In genomic region chr5:179623001-179623905, GRCh38 we compare ENCODE assay signal across 8 cellular contexts. TPM values are rescaled to one million over a fixed set of nuclear protein-coding genes. Genes with fewer than 3 reads are reported as not detected.
DNase-seq lines count a peak whose midpoint lies in the region; ATAC-seq and TF ChIP-seq lines count a peak whose summit lies in the region.

Gene HNRNPH1 (minus strand): TSS chr5:179623671. CDS start chr5:179623133, 538 bp downstream.

- ATAC-seq in GM19395 (IDR thresholded peaks at IDR 0.05; ENCODE audit: unreplicated experiment) (peak; percentile 74), HG03565 (IDR thresholded peaks at IDR 0.05; ENCODE audit: unreplicated experiment) (peak; percentile 68)

- H3K9me3 ChIP-seq in liver (ENCODE audit: control insufficient read depth in 4 of 4, low read length in 3 of 4), result no peaks in the 10 kb centered on the region

- peak within 1 kb of the TSS; percentile 100 for H3K27ac ChIP-seq in C4-2B
- peak within 1 kb of the TSS; percentile 98 for H3K27ac ChIP-seq in liver (ENCODE audit: low read depth in 1 of 2, low read length in 2 of 2)

- peak in 1 of 2 donors; percentile 10 for TF ChIP-seq RAD21 in liver (IDR thresholded peaks at IDR 0.05)

- H3K4me1 ChIP-seq in liver (ENCODE audit: control insufficient read depth in 4 of 4, insufficient read depth in 4 of 4, low read length in 3 of 4), result peaks cover 0 to 44% (median 43%) of the 10 kb centered on the region in 4 donors

- no peaks in the 10 kb centered on the region for H3K27me3 ChIP-seq in liver (ENCODE audit: control insufficient read depth in 4 of 4, insufficient read depth in 4 of 4, low read length in 3 of 4)

- DNase-seq in NCI-H774 (lab: John Stamatoyannopoulos, UW) (peak; percentile 98), dermis microvascular lymphatic vessel endothelial cell (ENCODE audit: low read depth in 2 of 2) (peak; percentile 97 to 98)
- peak; percentile 97 for DNase-seq in activated CD4-positive, alpha-beta T cell treated with anti-CD3 and anti-CD28 coated beads, Interleukin-2, amount 50 U/mL, for 4 hours
- peak; percentile 99 for DNase-seq in stimulated activated CD4-positive, alpha-beta T cell treated with anti-CD3 and anti-CD28 coated beads, Interleukin-4, amount 100 ng/mL, for 24 hours

- H3K9ac ChIP-seq in liver (ENCODE audit: low read depth in 1 of 2, low read length in 2 of 2), result peak within 1 kb of the TSS; percentile 94 to 95

- H3K36me3 ChIP-seq in liver (ENCODE audit: control insufficient read depth in 4 of 4, insufficient read depth in 3 of 4, low read depth in 1 of 4, low read length in 3 of 4), result peaks cover 4 to 27% (median 27%) of the 10 kb centered on the region in 4 donors

- H3K4me3 ChIP-seq in liver (ENCODE audit: low read depth in 1 of 3, low read length in 3 of 3), result peak within 1 kb of the TSS; percentile 86 to 97 (median 97)

- no peak; the same call in 1 of the 2 replicates for TF ChIP-seq CTCF in C4-2B (conservative IDR thresholded peaks at IDR 0.05)
- TF ChIP-seq CTCF in liver (IDR thresholded peaks at IDR 0.05; ENCODE audit: low read depth, low read length, missing input control), result peak; percentile 2

- under 1% methylated on average over 93 of the region's 93 CpGs for WGBS in liver

TF ChIP-seq in liver, 16 proteins besides CTCF, POLR2A, EP300 and RAD21:
- TF ChIP-seq HNF4A (conservative IDR thresholded peaks at IDR 0.05), result peak; percentile 65 to 76
- no peak for TF ChIP-seq HNF4G (IDR thresholded peaks at IDR 0.05)
- TF ChIP-seq ATF3 (IDR thresholded peaks at IDR 0.05), result peak; percentile 66
- peak; percentile 45 for TF ChIP-seq FOXA1 (IDR thresholded peaks at IDR 0.05)
- peak; percentile 19 for TF ChIP-seq NR2F2 (IDR thresholded peaks at IDR 0.05)
- TF ChIP-seq GABPA (IDR thresholded peaks at IDR 0.05 in 1 of 2, conservative IDR thresholded peaks at IDR 0.05 in 1 of 2), result peak in 1 of 2 donors; percentile 52
- peak; percentile 98 for TF ChIP-seq TAF1 (conservative IDR thresholded peaks at IDR 0.05)
- TF ChIP-seq YY1 (IDR thresholded peaks at IDR 0.05), result peak; percentile 88
- TF ChIP-seq RXRA (IDR thresholded peaks at IDR 0.05), result peak in 1 of 2 donors; percentile 61
- TF ChIP-seq MAX (IDR thresholded peaks at IDR 0.05), result peak; percentile 64
- TF ChIP-seq EGR1 (IDR thresholded peaks at IDR 0.05; ENCODE audit: low read depth in 2 of 2), result no peak
- TF ChIP-seq ZBTB33 (IDR thresholded peaks at IDR 0.05), result peak; percentile 88
- no peak for TF ChIP-seq JUND (IDR thresholded peaks at IDR 0.05)
- peak; percentile 75 for TF ChIP-seq SP1 (IDR thresholded peaks at IDR 0.05)
- peak; percentile 95 for TF ChIP-seq REST (IDR thresholded peaks at IDR 0.05)
- TF ChIP-seq FOXA2 (IDR thresholded peaks at IDR 0.05), result no peak

RNA-seq across cellular contexts. Expression of gene HNRNPH1, which starts in this region (rescaled TPM):
- 464 and 606 TPM in 2 replicates for total RNA-seq in dermis microvascular lymphatic vessel endothelial cell
- total RNA-seq in liver, result 100 to 1,000 TPM; 505 to 583 TPM
- 100 to 1,000 TPM; 102 to 191 TPM for polyA plus RNA-seq in liver

Comparison
In these comparisons a context has a peak if more than half of its experiments do, and no peak if none do; other contexts are left out.
1. Peak in every context shown above with its lines: DNase-seq, ATAC-seq, H3K4me3 ChIP-seq and H3K27ac ChIP-seq.